In the genomic region with DNA sequence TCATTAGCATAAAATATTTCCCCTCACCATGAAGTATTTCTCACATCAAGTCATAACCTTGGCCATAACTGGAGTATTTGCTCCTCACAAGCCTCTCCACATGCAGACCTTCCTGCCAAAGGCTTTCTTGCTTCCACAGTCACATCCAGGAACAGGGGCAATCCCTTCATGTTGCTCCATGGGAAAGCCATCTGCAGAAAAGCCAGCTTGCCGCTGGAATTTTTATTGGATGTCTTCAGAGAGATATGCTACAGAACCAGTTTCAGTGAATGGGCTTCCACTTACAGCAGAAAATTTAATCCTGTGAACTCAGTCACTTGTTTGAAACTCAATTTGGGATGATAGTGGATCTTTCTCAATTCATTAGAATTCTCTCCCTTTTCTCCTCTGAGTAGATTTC, we compare ENCODE assay signal across 15 cellular contexts. TPM values are rescaled to one million over a fixed set of nuclear protein-coding genes. Genes with fewer than 3 reads are reported as not detected.
DNase-seq lines count a peak whose midpoint lies in the region; ATAC-seq and TF ChIP-seq lines count a peak whose summit lies in the region.
"Had no signal": no experiment of that assay in that cellular context is flagged by ENCODE, and none has a peak within 500 bp of the region (broad histone marks: within the 10 kb centered on the region; RNA-seq: fewer than 3 reads in every experiment).

No MANE protein-coding gene starts in this region.

- H3K9me3 ChIP-seq in colonic mucosa (no peaks in the 10 kb centered on the region), right atrium auricular region (no peaks in the 10 kb centered on the region), left ventricle myocardium inferior (replicated peaks) (no peaks in the 10 kb centered on the region)

- H3K4me3 Mint-ChIP-seq in GM23338, result no peak overlapping the region
- no peak overlapping the region for H3K4me3 Mint-ChIP-seq in naive thymus-derived CD8-positive, alpha-beta T cell

- peaks cover 12% of the 10 kb centered on the region for H3K79me2 ChIP-seq in GM23338 (replicated peaks; ENCODE audit: insufficient read depth)

- TF ChIP-seq CTCF in GM23338 (conservative IDR thresholded peaks at IDR 0.05; ENCODE audit: low read depth in 2 of 2) (no peak), colonic mucosa (IDR thresholded peaks at IDR 0.05) (no peak), right atrium auricular region (IDR thresholded peaks at IDR 0.05) (no peak), left ventricle myocardium inferior (IDR thresholded peaks at IDR 0.05; ENCODE audit: borderline replicate concordance) (no peak)

- no peak overlapping the region for H3K27ac ChIP-seq in GM23338 (ENCODE audit: low read depth)
- peak overlapping the region; percentile 46 for H3K27ac ChIP-seq in colonic mucosa
- H3K27ac ChIP-seq in right atrium auricular region, result no peak overlapping the region
- no peak overlapping the region for H3K27ac ChIP-seq in left ventricle myocardium inferior (replicated peaks)
- H3K27ac ChIP-seq: HL-60 had no signal

- H3K36me3 Mint-ChIP-seq in GM23338 (ENCODE audit: low read depth), result peaks cover 12% of the 10 kb centered on the region
- H3K36me3 Mint-ChIP-seq in naive thymus-derived CD8-positive, alpha-beta T cell, result peaks cover 0 to 11% (median 5%) of the 10 kb centered on the region in 3 donors

- H3K27me3 Mint-ChIP-seq in GM23338 (ENCODE audit: insufficient read depth, low read depth, poor library complexity), result peaks cover 5% of the 10 kb centered on the region
- H3K27me3 Mint-ChIP-seq in naive thymus-derived CD8-positive, alpha-beta T cell, result no peaks in the 10 kb centered on the region

- H4K20me1 ChIP-seq in GM23338 (replicated peaks; ENCODE audit: insufficient read depth), result peaks cover 9% of the 10 kb centered on the region

- H3K36me3 ChIP-seq in GM23338 (ENCODE audit: insufficient read depth), result peaks cover 4% of the 10 kb centered on the region; the same call in 1 of the 2 replicates
- H3K36me3 ChIP-seq in colonic mucosa, result peaks cover 3% of the 10 kb centered on the region
- H3K36me3 ChIP-seq in right atrium auricular region, result peaks cover 4% of the 10 kb centered on the region
- peaks cover 5% of the 10 kb centered on the region for H3K36me3 ChIP-seq in left ventricle myocardium inferior

- ATAC-seq in GM23338, result no peak
- ATAC-seq in naive thymus-derived CD8-positive, alpha-beta T cell, result no peak
- ATAC-seq: K562, SK-N-SH treated with all-trans-retinoic acid at 6 μM for 48 hours had no signal

- H3K27ac Mint-ChIP-seq in GM23338, result peak overlapping the region; percentile 28; the same call in 1 of the 2 replicates
- peak overlapping the region in 7 of 10 donors; percentile 12 to 74 (median 53) for H3K27ac Mint-ChIP-seq in naive thymus-derived CD8-positive, alpha-beta T cell

- H3K4me1 Mint-ChIP-seq in GM23338, result peaks cover 27% of the 10 kb centered on the region
- H3K4me1 Mint-ChIP-seq in naive thymus-derived CD8-positive, alpha-beta T cell, result peaks cover 6 to 28% (median 27%) of the 10 kb centered on the region in 4 donors

- H3K9me2 ChIP-seq in GM23338 (ENCODE audit: insufficient read depth), result no peaks in the 10 kb centered on the region

- no peak for DNase-seq in GM23338 (ENCODE audit: low spot score)
- DNase-seq in colonic mucosa, result peak; percentile 53
- DNase-seq in naive thymus-derived CD8-positive, alpha-beta T cell, result no peak
- DNase-seq in right atrium auricular region (ENCODE audit: low spot score), result no peak
- DNase-seq in left ventricle myocardium inferior, result no peak
- DNase-seq in NCI-H1930 (lab: John Stamatoyannopoulos, UW), result no peak
- DNase-seq in NCI-H146 treated with DMSO at 0.1 percent for 48 hours (lab: John Stamatoyannopoulos, UW; ENCODE audit: unreplicated experiment), result no peak
- DNase-seq: COR-L47, NCI-H1048, NCI-H1694, NCI-H774, SHP77 had no signal

- no peak overlapping the region for H3K4me2 ChIP-seq in GM23338

- peaks cover 2% of the 10 kb centered on the region; the same call in 1 of the 2 replicates for H3K27me3 ChIP-seq in GM23338 (ENCODE audit: insufficient read depth)
- H3K27me3 ChIP-seq in colonic mucosa, result no peaks in the 10 kb centered on the region
- H3K27me3 ChIP-seq in right atrium auricular region, result no peaks in the 10 kb centered on the region
- H3K27me3 ChIP-seq in left ventricle myocardium inferior (ENCODE audit: low read depth), result no peaks in the 10 kb centered on the region

- H3K4me1 ChIP-seq in GM23338 (ENCODE audit: insufficient read depth), result peaks cover 13% of the 10 kb centered on the region
- H3K4me1 ChIP-seq in colonic mucosa, result peaks cover 4% of the 10 kb centered on the region
- H3K4me1 ChIP-seq in right atrium auricular region, result peaks cover 0 to 21% of the 10 kb centered on the region in 2 donors
- H3K4me1 ChIP-seq in left ventricle myocardium inferior, result peaks cover 38% of the 10 kb centered on the region

- H3K4me3 ChIP-seq in GM23338 (no peak overlapping the region), colonic mucosa (no peak overlapping the region), right atrium auricular region (no peak overlapping the region), left ventricle myocardium inferior (no peak overlapping the region)
- H3K4me3 ChIP-seq: K562 had no signal

- POLR2A ChIA-PET in naive thymus-derived CD8-positive, alpha-beta T cell (lab: Charles Lee), result interaction anchor here (1.5 to 4.0 kb wide), 2 partner anchors 11 to 63 kb away, joined by 4 to 77 read pairs; a partner anchor contains a TSS

- H3K9me3 Mint-ChIP-seq in GM23338, result no peaks in the 10 kb centered on the region; the same call in 2 of the 3 replicates
- no peaks in the 10 kb centered on the region for H3K9me3 Mint-ChIP-seq in naive thymus-derived CD8-positive, alpha-beta T cell

- no peak overlapping the region for H2AFZ ChIP-seq in GM23338

- H3F3A ChIP-seq in GM23338 (replicated peaks; ENCODE audit: low read depth), result peaks cover 11% of the 10 kb centered on the region

- intact Hi-C loops in colonic mucosa (cut with DNase I), result no loop called here
- intact Hi-C loops in left ventricle myocardium inferior (cut with micrococcal nuclease), result no loop called here

- H3K9ac ChIP-seq in colonic mucosa (ENCODE audit: low read depth in 2 of 2, low read length in 2 of 2), result peak overlapping the region in 1 of 2 donors; percentile 24

TF ChIP-seq in GM23338, 12 proteins besides CTCF, POLR2A, EP300 and RAD21 (continues in another document):
- no peak for TF ChIP-seq POLR2AphosphoS5 (IDR thresholded peaks at IDR 0.05; ENCODE audit: low read depth)
- no peak for TF ChIP-seq CREB1 (CRISPR knock-in tag; IDR thresholded peaks at IDR 0.05; ENCODE audit: low read depth)
- TF ChIP-seq JUNB (IDR thresholded peaks at IDR 0.05; ENCODE audit: unreplicated experiment), result no peak
- no peak for TF ChIP-seq NANOG (IDR thresholded peaks at IDR 0.05; ENCODE audit: borderline replicate concordance)
- TF ChIP-seq, protein P1, sequence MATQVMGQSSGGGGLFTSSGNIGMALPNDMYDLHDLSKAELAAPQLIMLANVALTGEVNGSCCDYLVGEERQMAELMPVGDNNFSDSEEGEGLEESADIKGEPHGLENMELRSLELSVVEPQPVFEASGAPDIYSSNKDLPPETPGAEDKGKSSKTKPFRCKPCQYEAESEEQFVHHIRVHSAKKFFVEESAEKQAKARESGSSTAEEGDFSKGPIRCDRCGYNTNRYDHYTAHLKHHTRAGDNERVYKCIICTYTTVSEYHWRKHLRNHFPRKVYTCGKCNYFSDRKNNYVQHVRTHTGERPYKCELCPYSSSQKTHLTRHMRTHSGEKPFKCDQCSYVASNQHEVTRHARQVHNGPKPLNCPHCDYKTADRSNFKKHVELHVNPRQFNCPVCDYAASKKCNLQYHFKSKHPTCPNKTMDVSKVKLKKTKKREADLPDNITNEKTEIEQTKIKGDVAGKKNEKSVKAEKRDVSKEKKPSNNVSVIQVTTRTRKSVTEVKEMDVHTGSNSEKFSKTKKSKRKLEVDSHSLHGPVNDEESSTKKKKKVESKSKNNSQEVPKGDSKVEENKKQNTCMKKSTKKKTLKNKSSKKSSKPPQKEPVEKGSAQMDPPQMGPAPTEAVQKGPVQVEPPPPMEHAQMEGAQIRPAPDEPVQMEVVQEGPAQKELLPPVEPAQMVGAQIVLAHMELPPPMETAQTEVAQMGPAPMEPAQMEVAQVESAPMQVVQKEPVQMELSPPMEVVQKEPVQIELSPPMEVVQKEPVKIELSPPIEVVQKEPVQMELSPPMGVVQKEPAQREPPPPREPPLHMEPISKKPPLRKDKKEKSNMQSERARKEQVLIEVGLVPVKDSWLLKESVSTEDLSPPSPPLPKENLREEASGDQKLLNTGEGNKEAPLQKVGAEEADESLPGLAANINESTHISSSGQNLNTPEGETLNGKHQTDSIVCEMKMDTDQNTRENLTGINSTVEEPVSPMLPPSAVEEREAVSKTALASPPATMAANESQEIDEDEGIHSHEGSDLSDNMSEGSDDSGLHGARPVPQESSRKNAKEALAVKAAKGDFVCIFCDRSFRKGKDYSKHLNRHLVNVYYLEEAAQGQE (IDR thresholded peaks at IDR 0.05; ENCODE audit: unreplicated experiment), result no peak
- no peak for TF ChIP-seq ZNF114 (CRISPR knock-in tag; IDR thresholded peaks at IDR 0.05)

RNA-seq across cellular contexts. Expression of a gene that starts 3.2 kb away (rescaled TPM):
- total RNA-seq in GM23338 (2014; rRNA removed; shearing (Covaris generic)), result 22.4 and 27.2 TPM in 2 replicates
- 12.9 and 15.2 TPM in 2 replicates for polyA plus RNA-seq in GM23338 (2016; fragmentation: Nextera tagmentation; extraction: Ambion mirVana)
- total RNA-seq in colonic mucosa, result 10 to 100 TPM; 17.5 to 23.5 TPM
- total RNA-seq in naive thymus-derived CD8-positive, alpha-beta T cell, result 10 to 100 TPM; 69.9 to 78.2 TPM
- polyA plus RNA-seq in naive thymus-derived CD8-positive, alpha-beta T cell, result 10 to 100 TPM; 28.2 to 45.4 (median 30.9) TPM
- total RNA-seq in right atrium auricular region, result 10 to 100 TPM in 1 of 2 donors, 1 to 10 TPM in 1; 9.7 to 11.1 TPM
- total RNA-seq in left ventricle myocardium inferior, result 8.5 TPM
